ENCODE assay signal across 1 cellular context in the genomic region with DNA sequence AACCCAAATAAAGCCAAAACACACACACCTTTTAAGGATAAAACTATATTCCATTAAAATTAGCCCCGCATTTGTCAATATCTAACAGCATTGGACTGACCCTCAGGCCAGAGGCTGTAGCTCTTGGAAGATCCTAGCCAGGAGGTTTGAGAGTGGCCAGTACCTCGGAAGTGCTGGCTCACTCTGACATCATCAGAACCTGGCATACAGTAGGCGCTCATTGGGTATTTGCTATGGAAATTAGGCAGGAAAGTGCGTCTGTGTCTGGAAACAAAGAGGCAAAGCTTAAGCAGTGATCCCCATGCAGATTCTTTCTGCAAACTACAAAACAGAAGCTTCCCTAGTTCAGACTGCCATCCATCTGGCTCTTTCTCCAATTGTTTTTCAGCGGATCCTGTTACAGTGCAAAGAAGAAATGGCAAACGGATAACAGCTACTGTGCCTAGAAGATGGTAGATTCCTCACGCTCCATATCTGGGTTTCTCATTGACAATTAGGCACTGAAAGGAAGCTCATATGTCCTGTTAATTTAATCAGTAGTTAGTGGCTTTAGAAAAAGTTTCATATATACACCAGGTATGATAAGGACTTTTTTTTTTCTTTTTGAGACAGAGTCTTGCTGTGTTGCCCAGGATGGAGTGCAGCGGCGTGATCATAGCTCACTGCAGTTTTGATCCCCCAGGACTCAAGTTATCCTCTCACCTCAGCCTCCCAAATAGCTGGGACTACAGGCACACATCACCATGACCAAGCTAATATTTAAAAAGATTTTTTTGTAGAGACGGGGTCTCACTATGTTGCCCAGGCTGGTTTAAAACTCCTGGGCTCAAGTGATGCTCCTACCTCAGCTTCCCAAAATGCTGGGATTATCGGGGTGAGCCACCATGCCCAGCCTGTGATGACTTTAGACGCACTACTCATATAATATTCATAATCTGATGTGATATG.
TF ChIP-seq lines count a peak whose summit lies in the region.

No MANE protein-coding gene starts in this region.

TF ChIP-seq in HEK293, 187 proteins besides CTCF, POLR2A, EP300 and RAD21 (continued from another document):
- no peak for TF ChIP-seq ZFP69B (tag by site-specific recombination; IDR thresholded peaks at IDR 0.05)
- TF ChIP-seq, protein P1, sequence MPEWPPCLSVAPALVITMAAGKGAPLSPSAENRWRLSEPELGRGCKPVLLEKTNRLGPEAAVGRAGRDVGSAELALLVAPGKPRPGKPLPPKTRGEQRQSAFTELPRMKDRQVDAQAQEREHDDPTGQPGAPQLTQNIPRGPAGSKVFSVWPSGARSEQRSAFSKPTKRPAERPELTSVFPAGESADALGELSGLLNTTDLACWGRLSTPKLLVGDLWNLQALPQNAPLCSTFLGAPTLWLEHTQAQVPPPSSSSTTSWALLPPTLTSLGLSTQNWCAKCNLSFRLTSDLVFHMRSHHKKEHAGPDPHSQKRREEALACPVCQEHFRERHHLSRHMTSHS (tag by site-specific recombination; IDR thresholded peaks at IDR 0.05), result no peak
